Comparison of ENCODE assay signal across 1 cellular context in genomic region chr7:66114743-66115727, GRCh38.
TF ChIP-seq lines count a peak whose summit lies in the region.

TSS of gene CRCP (plus strand) at chr7:66114847. CDS start at chr7:66114963, 116 bp downstream.

TF ChIP-seq in HepG2, 621 proteins besides CTCF, POLR2A, EP300 and RAD21 (continued from another document and continues in another):
- TF ChIP-seq HOMEZ (CRISPR knock-in tag; IDR thresholded peaks at IDR 0.05; ENCODE audit: low read depth) (no peak), TRIM24 (CRISPR knock-in tag; IDR thresholded peaks at IDR 0.05) (no peak), TCF12 (IDR thresholded peaks at IDR 0.05) (no peak), TCF12 (CRISPR knock-in tag; IDR thresholded peaks at IDR 0.05) (peak; percentile 21; the same call in 1 of the 2 replicates), TRAFD1 (CRISPR knock-in tag; IDR thresholded peaks at IDR 0.05; ENCODE audit: borderline replicate concordance) (peak; percentile 87), ZNF737 (CRISPR knock-in tag; IDR thresholded peaks at IDR 0.05; ENCODE audit: borderline replicate concordance) (no peak), ZNF784 (CRISPR knock-in tag; IDR thresholded peaks at IDR 0.05; ENCODE audit: borderline replicate concordance) (peak; percentile 64; the same call in 1 of the 2 replicates), GATAD2A (CRISPR knock-in tag; IDR thresholded peaks at IDR 0.05) (peak; percentile 57), RARA (CRISPR knock-in tag; IDR thresholded peaks at IDR 0.05) (0 out of 2 replicates have a peak, but pooled peaks have one; percentile 29), NFRKB (IDR thresholded peaks at IDR 0.05) (no peak), RCOR2 (CRISPR knock-in tag; IDR thresholded peaks at IDR 0.05) (0 out of 2 replicates have a peak, but pooled peaks have one; percentile 16), CENPX (CRISPR knock-in tag; IDR thresholded peaks at IDR 0.05) (no peak), GMEB2 (CRISPR knock-in tag; IDR thresholded peaks at IDR 0.05; ENCODE audit: low read depth) (no peak), CREM (IDR thresholded peaks at IDR 0.05) (0 out of 2 replicates have a peak, but pooled peaks have one; percentile 10), CREM (CRISPR knock-in tag; IDR thresholded peaks at IDR 0.05) (no peak), MEF2D (CRISPR knock-in tag; IDR thresholded peaks at IDR 0.05) (peak; percentile 78; the same call in 1 of the 2 replicates), THYN1 (CRISPR knock-in tag; IDR thresholded peaks at IDR 0.05; ENCODE audit: borderline replicate concordance, low read depth) (no peak), RFX1 (IDR thresholded peaks at IDR 0.05) (no peak), AGO1 (IDR thresholded peaks at IDR 0.05; ENCODE audit: low read depth, low read length, poor library complexity, severe bottlenecking) (peak; percentile 47), ARID3A (IDR thresholded peaks at IDR 0.05; ENCODE audit: low read depth, low read length) (no peak), SOX6 (IDR thresholded peaks at IDR 0.05) (no peak), SOX6 (CRISPR knock-in tag; IDR thresholded peaks at IDR 0.05) (peak; percentile 71), MATR3 (CRISPR knock-in tag; IDR thresholded peaks at IDR 0.05) (no peak), EHMT2 (IDR thresholded peaks at IDR 0.05; ENCODE audit: borderline replicate concordance, low read depth, low read length) (no peak), ZFY (CRISPR knock-in tag; IDR thresholded peaks at IDR 0.05) (peak; percentile 87), ZNF354B (CRISPR knock-in tag; IDR thresholded peaks at IDR 0.05) (no peak), RBM22 (optimal IDR thresholded peaks at IDR 0.05; ENCODE audit: low read length) (no peak), GTF3A (CRISPR knock-in tag; conservative IDR thresholded peaks at IDR 0.05) (no peak), ZNF703 (CRISPR knock-in tag; IDR thresholded peaks at IDR 0.05; ENCODE audit: borderline replicate concordance) (0 out of 2 replicates have a peak, but pooled peaks have one; percentile 35), POLR2G (IDR thresholded peaks at IDR 0.05; ENCODE audit: low read depth, low read length) (peak; percentile 92), ZNF670 (CRISPR knock-in tag; IDR thresholded peaks at IDR 0.05; ENCODE audit: borderline replicate concordance) (no peak), ZNF383 (CRISPR knock-in tag; IDR thresholded peaks at IDR 0.05; ENCODE audit: borderline replicate concordance) (no peak), ZNF652 (CRISPR knock-in tag; IDR thresholded peaks at IDR 0.05; ENCODE audit: borderline replicate concordance, low read depth) (no peak), ZNF572 (CRISPR knock-in tag; IDR thresholded peaks at IDR 0.05) (peak; percentile 46; the same call in 1 of the 2 replicates), ZMYM2 (CRISPR knock-in tag; IDR thresholded peaks at IDR 0.05) (no peak), ZSCAN31 (CRISPR knock-in tag; IDR thresholded peaks at IDR 0.05; ENCODE audit: low read depth) (0 out of 2 replicates have a peak, but pooled peaks have one; percentile 53), HIC2 (CRISPR knock-in tag; IDR thresholded peaks at IDR 0.05; ENCODE audit: low read depth) (peak; percentile 89), RBFOX2 (IDR thresholded peaks at IDR 0.05; ENCODE audit: low read depth, low read length) (peak; percentile 96), ZNF253 (CRISPR knock-in tag; IDR thresholded peaks at IDR 0.05; ENCODE audit: borderline replicate concordance) (peak; percentile 66; the same call in 1 of the 2 replicates), MIER3 (CRISPR knock-in tag; IDR thresholded peaks at IDR 0.05; ENCODE audit: borderline replicate concordance) (no peak; the same call in 1 of the 2 replicates), CHD2 (IDR thresholded peaks at IDR 0.05; ENCODE audit: low read depth, low read length) (peak; percentile 57; the same call in 1 of the 2 replicates), CHCHD3 (CRISPR knock-in tag; IDR thresholded peaks at IDR 0.05) (peak; percentile 82; the same call in 1 of the 2 replicates), SIN3B (IDR thresholded peaks at IDR 0.05; ENCODE audit: low read length) (no peak), ZNF709 (CRISPR knock-in tag; IDR thresholded peaks at IDR 0.05) (peak; percentile 57; the same call in 1 of the 2 replicates)
- TF ChIP-seq, protein P1, sequence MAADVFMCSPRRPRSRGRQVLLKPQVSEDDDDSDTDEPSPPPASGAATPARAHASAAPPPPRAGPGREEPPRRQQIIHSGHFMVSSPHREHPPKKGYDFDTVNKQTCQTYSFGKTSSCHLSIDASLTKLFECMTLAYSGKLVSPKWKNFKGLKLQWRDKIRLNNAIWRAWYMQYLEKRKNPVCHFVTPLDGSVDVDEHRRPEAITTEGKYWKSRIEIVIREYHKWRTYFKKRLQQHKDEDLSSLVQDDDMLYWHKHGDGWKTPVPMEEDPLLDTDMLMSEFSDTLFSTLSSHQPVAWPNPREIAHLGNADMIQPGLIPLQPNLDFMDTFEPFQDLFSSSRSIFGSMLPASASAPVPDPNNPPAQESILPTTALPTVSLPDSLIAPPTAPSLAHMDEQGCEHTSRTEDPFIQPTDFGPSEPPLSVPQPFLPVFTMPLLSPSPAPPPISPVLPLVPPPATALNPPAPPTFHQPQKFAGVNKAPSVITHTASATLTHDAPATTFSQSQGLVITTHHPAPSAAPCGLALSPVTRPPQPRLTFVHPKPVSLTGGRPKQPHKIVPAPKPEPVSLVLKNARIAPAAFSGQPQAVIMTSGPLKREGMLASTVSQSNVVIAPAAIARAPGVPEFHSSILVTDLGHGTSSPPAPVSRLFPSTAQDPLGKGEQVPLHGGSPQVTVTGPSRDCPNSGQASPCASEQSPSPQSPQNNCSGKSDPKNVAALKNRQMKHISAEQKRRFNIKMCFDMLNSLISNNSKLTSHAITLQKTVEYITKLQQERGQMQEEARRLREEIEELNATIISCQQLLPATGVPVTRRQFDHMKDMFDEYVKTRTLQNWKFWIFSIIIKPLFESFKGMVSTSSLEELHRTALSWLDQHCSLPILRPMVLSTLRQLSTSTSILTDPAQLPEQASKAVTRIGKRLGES (CRISPR knock-in tag; IDR thresholded peaks at IDR 0.05; ENCODE audit: borderline replicate concordance): 0 out of 2 replicates have a peak, but pooled peaks have one; percentile 60
- TF ChIP-seq, protein P2, sequence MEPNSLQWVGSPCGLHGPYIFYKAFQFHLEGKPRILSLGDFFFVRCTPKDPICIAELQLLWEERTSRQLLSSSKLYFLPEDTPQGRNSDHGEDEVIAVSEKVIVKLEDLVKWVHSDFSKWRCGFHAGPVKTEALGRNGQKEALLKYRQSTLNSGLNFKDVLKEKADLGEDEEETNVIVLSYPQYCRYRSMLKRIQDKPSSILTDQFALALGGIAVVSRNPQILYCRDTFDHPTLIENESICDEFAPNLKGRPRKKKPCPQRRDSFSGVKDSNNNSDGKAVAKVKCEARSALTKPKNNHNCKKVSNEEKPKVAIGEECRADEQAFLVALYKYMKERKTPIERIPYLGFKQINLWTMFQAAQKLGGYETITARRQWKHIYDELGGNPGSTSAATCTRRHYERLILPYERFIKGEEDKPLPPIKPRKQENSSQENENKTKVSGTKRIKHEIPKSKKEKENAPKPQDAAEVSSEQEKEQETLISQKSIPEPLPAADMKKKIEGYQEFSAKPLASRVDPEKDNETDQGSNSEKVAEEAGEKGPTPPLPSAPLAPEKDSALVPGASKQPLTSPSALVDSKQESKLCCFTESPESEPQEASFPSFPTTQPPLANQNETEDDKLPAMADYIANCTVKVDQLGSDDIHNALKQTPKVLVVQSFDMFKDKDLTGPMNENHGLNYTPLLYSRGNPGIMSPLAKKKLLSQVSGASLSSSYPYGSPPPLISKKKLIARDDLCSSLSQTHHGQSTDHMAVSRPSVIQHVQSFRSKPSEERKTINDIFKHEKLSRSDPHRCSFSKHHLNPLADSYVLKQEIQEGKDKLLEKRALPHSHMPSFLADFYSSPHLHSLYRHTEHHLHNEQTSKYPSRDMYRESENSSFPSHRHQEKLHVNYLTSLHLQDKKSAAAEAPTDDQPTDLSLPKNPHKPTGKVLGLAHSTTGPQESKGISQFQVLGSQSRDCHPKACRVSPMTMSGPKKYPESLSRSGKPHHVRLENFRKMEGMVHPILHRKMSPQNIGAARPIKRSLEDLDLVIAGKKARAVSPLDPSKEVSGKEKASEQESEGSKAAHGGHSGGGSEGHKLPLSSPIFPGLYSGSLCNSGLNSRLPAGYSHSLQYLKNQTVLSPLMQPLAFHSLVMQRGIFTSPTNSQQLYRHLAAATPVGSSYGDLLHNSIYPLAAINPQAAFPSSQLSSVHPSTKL (CRISPR knock-in tag; IDR thresholded peaks at IDR 0.05): peak; percentile 10; the same call in 1 of the 2 replicates
- TF ChIP-seq, protein P3, sequence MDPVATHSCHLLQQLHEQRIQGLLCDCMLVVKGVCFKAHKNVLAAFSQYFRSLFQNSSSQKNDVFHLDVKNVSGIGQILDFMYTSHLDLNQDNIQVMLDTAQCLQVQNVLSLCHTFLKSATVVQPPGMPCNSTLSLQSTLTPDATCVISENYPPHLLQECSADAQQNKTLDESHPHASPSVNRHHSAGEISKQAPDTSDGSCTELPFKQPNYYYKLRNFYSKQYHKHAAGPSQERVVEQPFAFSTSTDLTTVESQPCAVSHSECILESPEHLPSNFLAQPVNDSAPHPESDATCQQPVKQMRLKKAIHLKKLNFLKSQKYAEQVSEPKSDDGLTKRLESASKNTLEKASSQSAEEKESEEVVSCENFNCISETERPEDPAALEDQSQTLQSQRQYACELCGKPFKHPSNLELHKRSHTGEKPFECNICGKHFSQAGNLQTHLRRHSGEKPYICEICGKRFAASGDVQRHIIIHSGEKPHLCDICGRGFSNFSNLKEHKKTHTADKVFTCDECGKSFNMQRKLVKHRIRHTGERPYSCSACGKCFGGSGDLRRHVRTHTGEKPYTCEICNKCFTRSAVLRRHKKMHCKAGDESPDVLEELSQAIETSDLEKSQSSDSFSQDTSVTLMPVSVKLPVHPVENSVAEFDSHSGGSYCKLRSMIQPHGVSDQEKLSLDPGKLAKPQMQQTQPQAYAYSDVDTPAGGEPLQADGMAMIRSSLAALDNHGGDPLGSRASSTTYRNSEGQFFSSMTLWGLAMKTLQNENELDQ (CRISPR knock-in tag; IDR thresholded peaks at IDR 0.05; ENCODE audit: borderline replicate concordance): no peak
